23 cellular contexts compared by ENCODE assay signal in the genomic region with DNA sequence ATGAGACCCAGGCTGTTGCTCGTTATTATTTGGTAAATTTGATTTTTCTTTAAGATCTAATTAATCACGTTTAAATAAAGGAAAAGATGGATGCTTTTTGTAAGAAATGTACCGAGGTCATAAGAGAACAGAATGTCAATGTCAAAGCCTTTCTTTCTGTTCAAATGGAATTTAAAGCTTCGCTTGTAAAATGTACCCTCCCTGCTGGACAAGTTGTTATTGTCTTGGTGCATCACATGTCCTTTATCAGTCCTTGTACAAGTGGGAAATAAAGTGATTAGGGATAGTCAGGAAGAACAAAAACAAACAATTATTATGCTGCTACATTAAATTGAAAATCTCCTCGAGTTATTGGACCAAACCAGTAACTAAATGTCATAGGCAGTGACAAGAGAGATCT.
"Had no signal": no experiment of that assay in that cellular context is flagged by ENCODE, and none has a peak within 500 bp of the region (broad histone marks: within the 10 kb centered on the region; RNA-seq: fewer than 3 reads in every experiment).

No MANE protein-coding gene starts in this region.

- H3K4me3 ChIP-seq: gastrocnemius medialis, heart left ventricle, hepatocyte, left lung, neural progenitor cell, prostate gland, right atrium auricular region, smooth muscle cell, testis, tibial artery had no signal

- DNase-seq: cortex of kidney; effector CD4-positive, alpha-beta T cell; gastrocnemius medialis; heart left ventricle; kidney; left cardiac atrium; left lung; mesenchymal stem cell; naive thymus-derived CD4-positive, alpha-beta T cell; stimulated activated CD4-positive, alpha-beta T cell treated with anti-CD3 and anti-CD28 coated beads, Interleukin-12 subunit alpha, Interleukin-12 subunit beta, amount 100 ng/mL, for 4 hours; stimulated activated CD4-positive, alpha-beta T cell treated with anti-CD3 and anti-CD28 coated beads, Interleukin-1b, Interleukin-23, amount 100 ng/mL, for 48 hours; stimulated activated CD4-positive, alpha-beta T cell treated with anti-CD3 and anti-CD28 coated beads, Interleukin-4, amount 100 ng/mL, for 1 hour; stimulated activated CD8-positive, alpha-beta memory T cell treated with anti-CD3 and anti-CD28 coated beads, Interleukin-4, amount 100 ng/mL, for 48 hours; stimulated activated naive CD4-positive, alpha-beta T cell; stimulated activated naive CD8-positive, alpha-beta T cell treated with anti-CD3 and anti-CD28 coated beads, Interleukin-15, amount 100 ng/mL, for 72 hours; testis; tibial artery had no signal

- H3K27ac ChIP-seq: gastrocnemius medialis, heart left ventricle, hepatocyte, left lung, neural progenitor cell, parathyroid adenoma, prostate gland, right atrium auricular region, testis, tibial artery had no signal
